ENCODE assay signal across 12 cellular contexts in genomic region chr16:85003076-85003475, GRCh38. TPM values are rescaled to one million over a fixed set of nuclear protein-coding genes. Genes with fewer than 3 reads are reported as not detected.
DNase-seq lines count a peak whose midpoint lies in the region; ATAC-seq and TF ChIP-seq lines count a peak whose summit lies in the region.
"Had no signal": no experiment of that assay in that cellular context is flagged by ENCODE, and none has a peak within 500 bp of the region (broad histone marks: within the 10 kb centered on the region; RNA-seq: fewer than 3 reads in every experiment).

No MANE protein-coding gene starts in this region.

- no peak overlapping the region for H3K4me3 ChIP-seq in GM23248
- H3K4me3 ChIP-seq in adipocyte (ENCODE audit: low read length): peak overlapping the region; percentile 67
- peak overlapping the region in 1 of 8 donors; percentile 42 for H3K4me3 ChIP-seq in spleen

- H3K27me3 ChIP-seq in GM23248 (replicated peaks; ENCODE audit: insufficient read depth) (no peaks in the 10 kb centered on the region), adipocyte (replicated peaks; ENCODE audit: control insufficient read depth, insufficient read depth, low read length) (no peaks in the 10 kb centered on the region), spleen (replicated peaks in 1 of 7) (no peaks in the 10 kb centered on the region)

- H3K9me3 ChIP-seq in GM23248 (ENCODE audit: low read depth) (no peaks in the 10 kb centered on the region), adipocyte (ENCODE audit: control insufficient read depth, low read length) (no peaks in the 10 kb centered on the region), spleen (no peaks in the 10 kb centered on the region)

- 88 to 93% methylated on average over 11 to 13 of the region's 13 CpGs for WGBS in GM23248 (ENCODE audit: low coverage in 1 of 2, low lambda C conversion rate in 2 of 2, missing lambda C conversion rate in 2 of 2), 2 experiments
- WGBS in spleen, 5 donors: 75 to 92% (median 83%) methylated on average over 13 of the region's 13 CpGs

- no peak for TF ChIP-seq POLR2A in spleen (IDR thresholded peaks at IDR 0.05)

- H3K4me1 ChIP-seq in GM23248 (ENCODE audit: insufficient read depth) (peaks cover 53% of the 10 kb centered on the region), adipocyte (ENCODE audit: control insufficient read depth, insufficient read depth, low read length) (peaks cover 61% of the 10 kb centered on the region), spleen (peaks cover 6 to 100% (median 70%) of the 10 kb centered on the region in 6 donors)

- no peaks in the 10 kb centered on the region for H3K9me2 ChIP-seq in GM23248 (ENCODE audit: insufficient read depth)

- H3K9ac ChIP-seq in GM23248: no peak overlapping the region
- peak overlapping the region; percentile 80 for H3K9ac ChIP-seq in adipocyte (ENCODE audit: low read length)

- no peak for TF ChIP-seq CTCF in spleen (IDR thresholded peaks at IDR 0.05 in 8 of 11, conservative IDR thresholded peaks at IDR 0.05 in 3 of 11)

- H3K36me3 ChIP-seq in GM23248 (ENCODE audit: low read depth) (no peaks in the 10 kb centered on the region), adipocyte (ENCODE audit: control insufficient read depth, insufficient read depth, low read length, severe bottlenecking) (peaks cover 5% of the 10 kb centered on the region), spleen (peaks cover 0 to 47% (median 2%) of the 10 kb centered on the region in 6 donors)

- no peak for DNase-seq in GM23248
- DNase-seq in adipocyte (ENCODE audit: low read depth): no peak
- peak; percentile 56 for DNase-seq in kidney tubule cell (ENCODE audit: low spot score)
- no peak for DNase-seq in spleen
- no peak for DNase-seq in activated effector memory CD4-positive, alpha-beta T cell treated with Interleukin-2 at 50 U/mL for 16 hours
- DNase-seq in hepatic stellate cell (ENCODE audit: low spot score): no peak
- DNase-seq: activated B cell treated with CpG ODN at 0.5 μM for 24 hours; cortex of kidney; Kasumi-1; stimulated activated CD4-positive, alpha-beta T cell treated with anti-CD3 and anti-CD28 coated beads, Interleukin-1b, Interleukin-23, amount 100 ng/mL, for 48 hours had no signal

- H3F3A ChIP-seq in GM23248 (ENCODE audit: insufficient read depth): peaks cover 36% of the 10 kb centered on the region

- H3K79me2 ChIP-seq in GM23248 (ENCODE audit: insufficient read depth): peaks cover 89% of the 10 kb centered on the region

- H2AFZ ChIP-seq in GM23248: no peak overlapping the region

- intact Hi-C loops in spleen (cut with DNase I; ENCODE audit: low total_unique reads): no loop called here

- in situ Hi-C loops in GM23248 (cut with MboI): no loop called here

- H4K20me1 ChIP-seq in GM23248 (ENCODE audit: insufficient read depth): no peaks in the 10 kb centered on the region

- no peak overlapping the region for H3K4me2 ChIP-seq in GM23248 (ENCODE audit: unreplicated experiment)

- ATAC-seq in HG03520 (IDR thresholded peaks at IDR 0.05; ENCODE audit: unreplicated experiment) (no peak), GM21390 (IDR thresholded peaks at IDR 0.05; ENCODE audit: unreplicated experiment) (no peak)

- H3K27ac ChIP-seq in GM23248: peak overlapping the region; percentile 94; the same call in 1 of the 2 replicates
- peak overlapping the region in 7 of 8 donors; percentile 38 to 85 (median 68) for H3K27ac ChIP-seq in spleen

RNA-seq across cellular contexts. Expression of gene ZDHHC7, which starts 8.3 kb away (rescaled TPM):
- 71.8 and 95.2 TPM in 2 replicates for total RNA-seq in GM23248 (2014; rRNA removed; shearing (Covaris generic))
- polyA plus RNA-seq in GM23248 (2016; fragmentation: Nextera tagmentation; extraction: Ambion mirVana) (39.3 and 39.9 TPM in 2 replicates), spleen (10 to 100 TPM; 10.3 to 21.5 (median 16.0) TPM)
- total RNA-seq in spleen: 10 to 100 TPM; 39.3 to 87.1 (median 52.3) TPM

RNA-seq across cellular contexts. Expression of gene KIAA0513, which starts 24.5 kb away (rescaled TPM):
- total RNA-seq in GM23248 (2014; rRNA removed; shearing (Covaris generic)): 5.3 and 7.6 TPM in 2 replicates
- polyA plus RNA-seq in GM23248 (2016; fragmentation: Nextera tagmentation; extraction: Ambion mirVana): 5.4 and 5.8 TPM in 2 replicates
- total RNA-seq in spleen: 10 to 100 TPM; 21.4 to 30.0 (median 23.3) TPM
- 1 to 10 TPM; 1.7 to 6.0 (median 2.0) TPM for polyA plus RNA-seq in spleen
